23 cellular contexts compared by ENCODE assay signal in the genomic region with DNA sequence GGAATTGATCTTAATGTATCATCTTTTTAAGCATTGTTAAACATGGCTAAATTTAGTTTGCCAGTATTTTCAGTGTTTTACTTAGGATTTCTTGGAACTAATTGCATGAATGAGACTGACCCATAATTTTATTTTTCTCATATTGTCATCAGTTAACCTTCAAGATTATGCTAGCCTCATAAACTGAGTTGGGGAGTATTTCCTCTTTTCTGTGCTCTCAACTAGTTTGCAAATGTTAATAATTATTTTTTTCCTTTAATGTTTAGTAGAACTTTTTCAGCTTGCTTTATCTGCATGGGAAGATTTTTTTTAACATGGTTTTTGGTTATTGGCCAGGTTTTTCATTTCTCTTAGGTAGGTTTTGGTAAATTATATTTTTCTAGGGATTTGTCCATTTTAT.
DNase-seq lines count a peak whose midpoint lies in the region; ATAC-seq, FAIRE-seq and TF ChIP-seq lines count a peak whose summit lies in the region.
"Had no signal": no experiment of that assay in that cellular context is flagged by ENCODE, and none has a peak within 500 bp of the region (broad histone marks: within the 10 kb centered on the region; RNA-seq: fewer than 3 reads in every experiment).

No MANE protein-coding gene starts in this region.

- peak overlapping the region; percentile 71 for H3K27ac ChIP-seq in neutrophil
- H3K27ac ChIP-seq: BLaER1 treated with 17β-estradiol and CSF1 and Interleukin-3, amounts not matched to agents 10 nM and 100 nM; GM23248 had no signal

- ATAC-seq in HG02759 (IDR thresholded peaks at IDR 0.05; ENCODE audit: unreplicated experiment) (peak; percentile 42), HG03571 (IDR thresholded peaks at IDR 0.05; ENCODE audit: unreplicated experiment) (peak; percentile 81), HG03520 (IDR thresholded peaks at IDR 0.05; ENCODE audit: unreplicated experiment) (no peak)
- no peak for ATAC-seq in natural killer cell treated with Interleukin-12 subunit alpha and Interleukin-12 subunit beta and Interleukin-15 and Interleukin-18, amount 100 ng/mL, for 72 hours
- ATAC-seq: GM12878, K562, Right ventricle myocardium inferior had no signal

- H3K4me3 ChIP-seq in neutrophil (ENCODE audit: low read depth in 1 of 2, low read length in 1 of 2): no peak overlapping the region
- H3K4me3 ChIP-seq: BLaER1 treated with 17β-estradiol and CSF1 and Interleukin-3, amounts not matched to agents 10 nM and 100 nM; GM12878; GM23248; HAP-1; K562 had no signal

- no peak overlapping the region for H3K27ac Mint-ChIP-seq in natural killer cell treated with Interleukin-12 subunit alpha and Interleukin-12 subunit beta and Interleukin-15 and Interleukin-18, amount 100 ng/mL, for 72 hours
- H3K27ac Mint-ChIP-seq: CD8-positive, alpha-beta memory T cell had no signal

- no peaks in the 10 kb centered on the region for H3K36me3 Mint-ChIP-seq in natural killer cell treated with Interleukin-12 subunit alpha and Interleukin-12 subunit beta and Interleukin-15 and Interleukin-18, amount 100 ng/mL, for 72 hours
- H3K36me3 Mint-ChIP-seq: CD8-positive, alpha-beta memory T cell had no signal

- no peaks in the 10 kb centered on the region for H3K27me3 ChIP-seq in neutrophil
- H3K27me3 ChIP-seq: BLaER1 treated with 17β-estradiol and CSF1 and Interleukin-3, amounts not matched to agents 10 nM and 100 nM had no signal

- DNase-seq in GM19239 (ENCODE audit: insufficient read length, low spot score): no peak
- DNase-seq in NCI-H774 (lab: John Stamatoyannopoulos, UW): no peak
- no peak for DNase-seq in natural killer cell treated with Interleukin-12 subunit alpha and Interleukin-12 subunit beta and Interleukin-15 and Interleukin-18, amount 100 ng/mL, for 72 hours (ENCODE audit: low spot score)
- DNase-seq in ureter (ENCODE audit: low spot score): no peak
- DNase-seq: CD8-positive, alpha-beta memory T cell; DMS53; EL; GM23248; NCI-H1105; NCI-H2081 treated with DMSO at 0.1 percent for 48 hours; NK-92 treated with Interleukin-12 subunit alpha and Interleukin-12 subunit beta, amount 100 ng/mL, for 24 hours; SW 1271; T-helper 2 cell had no signal

- no peak for TF ChIP-seq CTCF in neutrophil (IDR thresholded peaks at IDR 0.05)

- no peaks in the 10 kb centered on the region for H3K9me3 Mint-ChIP-seq in natural killer cell treated with Interleukin-12 subunit alpha and Interleukin-12 subunit beta and Interleukin-15 and Interleukin-18, amount 100 ng/mL, for 72 hours

- H3K27me3 Mint-ChIP-seq in natural killer cell treated with Interleukin-12 subunit alpha and Interleukin-12 subunit beta and Interleukin-15 and Interleukin-18, amount 100 ng/mL, for 72 hours: no peaks in the 10 kb centered on the region
- H3K27me3 Mint-ChIP-seq: CD8-positive, alpha-beta memory T cell had no signal

- H3K36me3 ChIP-seq in neutrophil: no peaks in the 10 kb centered on the region
- H3K36me3 ChIP-seq: BLaER1 treated with 17β-estradiol and CSF1 and Interleukin-3, amounts not matched to agents 10 nM and 100 nM; HAP-1 had no signal

- H3K4me3 Mint-ChIP-seq in natural killer cell treated with Interleukin-12 subunit alpha and Interleukin-12 subunit beta and Interleukin-15 and Interleukin-18, amount 100 ng/mL, for 72 hours: no peak overlapping the region
- H3K4me3 Mint-ChIP-seq: CD8-positive, alpha-beta memory T cell had no signal

- peak; percentile 8 for FAIRE-seq in GM19239 (lab: Jason Lieb, UNC)
- FAIRE-seq: GM12878, K562, RCC 7860 had no signal

- no peaks in the 10 kb centered on the region for H3K4me1 Mint-ChIP-seq in natural killer cell treated with Interleukin-12 subunit alpha and Interleukin-12 subunit beta and Interleukin-15 and Interleukin-18, amount 100 ng/mL, for 72 hours (ENCODE audit: low read depth in 2 of 2)
- H3K4me1 Mint-ChIP-seq: CD8-positive, alpha-beta memory T cell had no signal

- H3K9me3 ChIP-seq in neutrophil: no peaks in the 10 kb centered on the region
- H3K9me3 ChIP-seq: HAP-1 had no signal

- peaks cover 37 to 59% of the 10 kb centered on the region in 2 experiments for H3K4me1 ChIP-seq in neutrophil (ENCODE audit: control insufficient read depth in 1 of 2, insufficient read depth in 1 of 2, low read depth in 1 of 2, low read length in 1 of 2)
- H3K4me1 ChIP-seq: BLaER1 treated with 17β-estradiol and CSF1 and Interleukin-3, amounts not matched to agents 10 nM and 100 nM had no signal

Comparison
In these comparisons a context has a peak if more than half of its experiments do, and no peak if none do; other contexts are left out.
1. ATAC-seq: peak in HG02759 (single experiment) and HG03571 (single experiment); none in HG03520 (single experiment) and natural killer cell treated with Interleukin-12 subunit alpha and Interleukin-12 subunit beta and Interleukin-15 and Interleukin-18, amount 100 ng/mL, for 72 hours (0 of 2).